Comparison of ENCODE assay signal across 8 cellular contexts in the genomic region with DNA sequence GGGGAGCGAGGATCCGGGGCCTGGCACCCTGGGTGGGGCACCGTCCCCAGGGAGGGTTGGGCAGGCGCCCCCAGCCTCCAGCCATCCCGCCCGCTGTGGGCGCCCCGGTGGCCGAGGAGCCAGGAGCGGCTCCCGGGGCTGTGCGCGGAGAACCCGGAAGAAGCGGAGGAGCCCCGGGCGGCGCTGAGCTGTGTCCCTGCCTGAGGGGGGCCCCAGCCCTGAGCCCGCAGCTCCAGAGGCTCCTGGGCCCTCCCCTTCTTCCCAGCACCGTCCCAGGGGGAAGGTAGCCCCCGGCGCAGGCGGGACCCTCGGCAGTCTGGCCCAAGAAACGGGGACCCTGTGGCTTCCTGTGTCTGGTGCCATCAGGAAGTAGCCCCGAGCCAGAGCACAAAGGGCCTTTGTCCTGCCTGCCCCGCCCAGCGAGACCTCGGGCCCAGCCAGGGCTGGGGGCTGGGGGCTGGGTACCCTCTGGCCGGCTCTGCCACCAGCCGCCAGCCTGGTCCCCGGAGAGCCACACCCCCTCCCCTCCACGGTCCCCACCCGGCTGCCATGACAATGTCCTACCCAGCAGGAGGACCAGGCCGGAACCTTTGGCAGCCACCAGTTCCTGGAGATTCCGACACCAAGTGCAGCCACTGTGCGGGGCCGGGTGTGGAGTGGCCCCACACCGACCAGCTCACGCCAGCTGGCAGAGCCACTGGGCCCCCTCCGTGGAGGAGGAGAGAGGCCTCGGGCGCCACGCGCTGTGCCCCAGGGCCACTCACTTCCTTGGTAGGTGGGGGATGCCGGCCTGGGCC. TPM values are rescaled to one million over a fixed set of nuclear protein-coding genes. Genes with fewer than 3 reads are reported as not detected.
A peak's percentile ranks its signal among the peaks of the same experiment; 100 is the strongest.
DNase-seq lines count a peak whose midpoint lies in the region; ATAC-seq and TF ChIP-seq lines count a peak whose summit lies in the region.

No MANE protein-coding gene starts in this region.

- H3K4me3 Mint-ChIP-seq in neural progenitor cell = no peak overlapping the region

- peaks cover 17% of the 10 kb centered on the region for H3K9me3 Mint-ChIP-seq in neural progenitor cell

- H3K27ac Mint-ChIP-seq in neural progenitor cell = no peak overlapping the region

- peaks cover 21% of the 10 kb centered on the region for H3K4me1 ChIP-seq in neural progenitor cell

- H3K27me3 ChIP-seq in neural progenitor cell = peaks cover 12% of the 10 kb centered on the region

- no peak overlapping the region for H3K27ac ChIP-seq in neural progenitor cell

- H3K36me3 ChIP-seq in neural progenitor cell = no peaks in the 10 kb centered on the region

- no peak for TF ChIP-seq CTCF in neural progenitor cell (IDR thresholded peaks at IDR 0.05)

- no peak overlapping the region for H3K9ac ChIP-seq in neural progenitor cell

- H3K9me3 ChIP-seq in neural progenitor cell (ENCODE audit: low read depth) = no peaks in the 10 kb centered on the region

- no peaks in the 10 kb centered on the region for H4K20me1 ChIP-seq in neural progenitor cell (ENCODE audit: low read depth)

- peak overlapping the region; percentile 61 for H3K4me3 ChIP-seq in neural progenitor cell

- H3K4me2 ChIP-seq in neural progenitor cell = peak overlapping the region; percentile 99

- H3K36me3 Mint-ChIP-seq in neural progenitor cell = peaks cover 5% of the 10 kb centered on the region

- peaks cover 22% of the 10 kb centered on the region for H3K27me3 Mint-ChIP-seq in neural progenitor cell (ENCODE audit: insufficient read depth, low read depth)

- peak; percentile 60 for DNase-seq in AG08395 (ENCODE audit: low spot score)
- peak; percentile 82 for DNase-seq in GM19238 (ENCODE audit: insufficient read length, low spot score)
- peak; percentile 40 for DNase-seq in M059J (ENCODE audit: low read depth)
- DNase-seq in activated naive CD4-positive, alpha-beta T cell treated with Interleukin-2 at 50 U/mL for 16 hours = peak; percentile 38
- peak; percentile 80 for DNase-seq in germinal center (ENCODE audit: low spot score)
- DNase-seq in neural progenitor cell (ENCODE audit: low spot score) = peak; percentile 77
- no peak for DNase-seq in DMS 273 (lab: John Stamatoyannopoulos, UW; ENCODE audit: unreplicated experiment)

- peaks cover 15% of the 10 kb centered on the region for H3F3A ChIP-seq in neural progenitor cell (ENCODE audit: low read depth)

- peaks cover 3% of the 10 kb centered on the region for H3K4me1 Mint-ChIP-seq in neural progenitor cell

- H2AFZ ChIP-seq in neural progenitor cell (replicated peaks) = no peak overlapping the region

- H3K79me2 ChIP-seq in neural progenitor cell (ENCODE audit: low read depth) = no peaks in the 10 kb centered on the region

- no peak for ATAC-seq in GM19395 (IDR thresholded peaks at IDR 0.05; ENCODE audit: unreplicated experiment)

RNA-seq across cellular contexts. Expression of gene TTLL10, which starts 15.6 kb away (rescaled TPM):
- not detected in 2 replicates for total RNA-seq in M059J (2014; rRNA removed; shearing (Covaris generic))
- 0.22 TPM in 1 of 2 replicates, not detected in the other for total RNA-seq in neural progenitor cell (ENCODE audit: low replicate concordance)

RNA-seq across cellular contexts. Expression of gene C1orf159, which starts 42.2 kb away (rescaled TPM):
- total RNA-seq in M059J (2014; rRNA removed; shearing (Covaris generic)) = 17.4 and 17.5 TPM in 2 replicates
- 8.0 and 24.0 TPM in 2 replicates for total RNA-seq in neural progenitor cell (ENCODE audit: low replicate concordance)

RNA-seq across cellular contexts. Expression of gene TNFRSF18, which starts 48.3 kb away (rescaled TPM):
- not detected in 2 replicates for total RNA-seq in M059J (2014; rRNA removed; shearing (Covaris generic))
- total RNA-seq in neural progenitor cell (ENCODE audit: low replicate concordance) = not detected in 2 replicates

RNA-seq across cellular contexts. Expression of gene TNFRSF4, which starts 55.8 kb away (rescaled TPM):
- total RNA-seq in M059J (2014; rRNA removed; shearing (Covaris generic)) = not detected in 2 replicates
- total RNA-seq in neural progenitor cell (ENCODE audit: low replicate concordance) = 0.09 TPM in 1 of 2 replicates, not detected in the other
